ENCODE assay signal across 19 cellular contexts in genomic region chr12:46892887-46893286, GRCh38.
DNase-seq lines count a peak whose midpoint lies in the region; FAIRE-seq and TF ChIP-seq lines count a peak whose summit lies in the region.
"Had no signal": no experiment of that assay in that cellular context is flagged by ENCODE, and none has a peak within 500 bp of the region (broad histone marks: within the 10 kb centered on the region; RNA-seq: fewer than 3 reads in every experiment).

No MANE protein-coding gene starts in this region.

- H3K4me2 ChIP-seq in osteoblast (ENCODE audit: insufficient read depth, low read length) (no peak overlapping the region), mesenchymal stem cell (ENCODE audit: low read length, poor library complexity, severe bottlenecking) (no peak overlapping the region)

- H3K79me1 ChIP-seq in mesenchymal stem cell (replicated peaks; ENCODE audit: low read length, poor library complexity, severe bottlenecking), result no peaks in the 10 kb centered on the region

- H3K23ac ChIP-seq in mesenchymal stem cell (ENCODE audit: low read length in 2 of 2), result no peak overlapping the region

- no peak overlapping the region for H3K4me3 Mint-ChIP-seq in chondrocyte (ENCODE audit: unreplicated experiment)
- H3K4me3 Mint-ChIP-seq: CD14-positive monocyte; CD8-positive, alpha-beta T cell had no signal

- no peak overlapping the region for H2AK5ac ChIP-seq in mesenchymal stem cell (ENCODE audit: low read length, severe bottlenecking)

- H3K36me3 ChIP-seq in osteoblast (ENCODE audit: insufficient read depth, low read length) (no peaks in the 10 kb centered on the region), skeletal muscle tissue (ENCODE audit: control insufficient read depth in 3 of 3, insufficient read depth in 3 of 3, low read length in 3 of 3) (no peaks in the 10 kb centered on the region), mesenchymal stem cell (ENCODE audit: control insufficient read depth in 1 of 2, insufficient read depth in 2 of 2, low read depth in 1 of 2, low read length in 2 of 2) (no peaks in the 10 kb centered on the region)

- H3K79me2 ChIP-seq in osteoblast (ENCODE audit: insufficient read depth, low read length), result no peaks in the 10 kb centered on the region

- no peak overlapping the region for H2BK5ac ChIP-seq in mesenchymal stem cell (ENCODE audit: low read depth, low read length, poor library complexity, severe bottlenecking)

- H3K27ac ChIP-seq in osteoblast (ENCODE audit: low read depth, low read length) (no peak overlapping the region), skeletal muscle tissue (ENCODE audit: low read depth, low read length) (peak overlapping the region; percentile 84), mesenchymal stem cell (ENCODE audit: low read length, poor library complexity, severe bottlenecking) (no peak overlapping the region)
- H3K27ac ChIP-seq: 22Rv1, GM23248 had no signal

- TF ChIP-seq CTCF in chondrocyte (IDR thresholded peaks at IDR 0.05) (no peak), osteoblast (IDR thresholded peaks at IDR 0.05; ENCODE audit: extremely low read depth, low read depth, low read length) (no peak)

- no peak overlapping the region for H4K91ac ChIP-seq in mesenchymal stem cell (ENCODE audit: low read length)

- H2BK12ac ChIP-seq in mesenchymal stem cell (ENCODE audit: low read length in 2 of 2), result no peak overlapping the region

- H3K9me3 ChIP-seq in osteoblast (ENCODE audit: low read depth, low read length) (no peaks in the 10 kb centered on the region), skeletal muscle tissue (ENCODE audit: control insufficient read depth in 3 of 3, low read length in 3 of 3) (no peaks in the 10 kb centered on the region), mesenchymal stem cell (ENCODE audit: control insufficient read depth, low read length) (no peaks in the 10 kb centered on the region)

- H3K18ac ChIP-seq in mesenchymal stem cell (ENCODE audit: low read depth in 1 of 2, low read length in 2 of 2), result no peak overlapping the region

- peak overlapping the region; percentile 29 for H3K27ac Mint-ChIP-seq in chondrocyte (ENCODE audit: unreplicated experiment)
- H3K27ac Mint-ChIP-seq: CD14-positive monocyte; CD8-positive, alpha-beta T cell had no signal

- H3K27me3 ChIP-seq in osteoblast (ENCODE audit: insufficient read depth, low read length) (no peaks in the 10 kb centered on the region), skeletal muscle tissue (ENCODE audit: control insufficient read depth in 3 of 3, insufficient read depth in 3 of 3, low read length in 3 of 3) (no peaks in the 10 kb centered on the region), mesenchymal stem cell (ENCODE audit: control insufficient read depth in 1 of 2, insufficient read depth in 1 of 2, low read length in 2 of 2) (no peaks in the 10 kb centered on the region)

- H2AFZ ChIP-seq in osteoblast (ENCODE audit: low read length) (no peak overlapping the region), mesenchymal stem cell (ENCODE audit: low read depth, low read length) (no peak overlapping the region)
- H2AFZ ChIP-seq: GM23248 had no signal

- no peaks in the 10 kb centered on the region for H3K36me3 Mint-ChIP-seq in chondrocyte (ENCODE audit: low read depth)
- H3K36me3 Mint-ChIP-seq: CD14-positive monocyte; CD8-positive, alpha-beta T cell had no signal

- no peak for TF ChIP-seq POLR2A in GM12891 (IDR thresholded peaks at IDR 0.05; ENCODE audit: low read depth, low read length)

- peaks cover 9% of the 10 kb centered on the region for H3K9me3 Mint-ChIP-seq in chondrocyte (ENCODE audit: low read depth)
- H3K9me3 Mint-ChIP-seq: CD8-positive, alpha-beta T cell had no signal

- H3K9ac ChIP-seq in skeletal muscle tissue (ENCODE audit: low read depth in 1 of 3, low read length in 3 of 3), result peak overlapping the region in 2 of 3 donors; percentile 26 to 47
- H3K9ac ChIP-seq in mesenchymal stem cell (ENCODE audit: low read length), result no peak overlapping the region
- H3K9ac ChIP-seq: GM23248 had no signal

- peaks cover 8% of the 10 kb centered on the region for H3K4me1 ChIP-seq in osteoblast (ENCODE audit: insufficient read depth, low read length)
- peaks cover 8 to 20% (median 11%) of the 10 kb centered on the region in 3 donors for H3K4me1 ChIP-seq in skeletal muscle tissue (ENCODE audit: control insufficient read depth in 3 of 3, insufficient read depth in 3 of 3, low read length in 3 of 3)
- no peaks in the 10 kb centered on the region for H3K4me1 ChIP-seq in mesenchymal stem cell (ENCODE audit: control insufficient read depth, insufficient read depth, low read depth, low read length)

- FAIRE-seq in GM12891 (lab: Jason Lieb, UNC), result no peak
- FAIRE-seq: D721Med, G401.6, H54 had no signal

- H4K8ac ChIP-seq in mesenchymal stem cell (ENCODE audit: low read length), result no peak overlapping the region

- peaks cover 24% of the 10 kb centered on the region for H3K4me1 Mint-ChIP-seq in chondrocyte (ENCODE audit: low read depth)
- H3K4me1 Mint-ChIP-seq: CD14-positive monocyte had no signal

- H2BK15ac ChIP-seq in mesenchymal stem cell (ENCODE audit: low read depth, poor library complexity, severe bottlenecking), result no peak overlapping the region

- no peak overlapping the region for H2BK120ac ChIP-seq in mesenchymal stem cell (ENCODE audit: low read depth, low read length)

- no peak overlapping the region for H3K14ac ChIP-seq in mesenchymal stem cell (ENCODE audit: low read length in 2 of 2)

- 100% methylated on average over 3 of the region's 4 CpGs for WGBS in mesenchymal stem cell

- no peaks in the 10 kb centered on the region for H4K20me1 ChIP-seq in osteoblast (ENCODE audit: insufficient read depth, low read length)

- no peak overlapping the region for H3K4ac ChIP-seq in mesenchymal stem cell (ENCODE audit: low read depth in 1 of 2, low read length in 2 of 2)

- DNase-seq in NCI-H1105 treated with DMSO at 0.1 percent for 48 hours (lab: John Stamatoyannopoulos, UW) (peak; percentile 41), NCI-H1105 (lab: John Stamatoyannopoulos, UW) (no peak), chondrocyte (ENCODE audit: low spot score) (no peak), osteoblast (ENCODE audit: insufficient read length, low spot score, missing footprints) (peak; percentile 41), mesenchymal stem cell (no peak), GM12891 (ENCODE audit: insufficient read length, low spot score) (no peak), HUDEP-2 (lab: John Stamatoyannopoulos, UW; ENCODE audit: unreplicated experiment in 76 of 76) (no peak)
- DNase-seq: CD8-positive, alpha-beta T cell; COR-L47; DMS153; DMS79 treated with DMSO at 0.1 percent for 48 hours; EL; GM23248 had no signal

- no peak overlapping the region for H3K4me3 ChIP-seq in osteoblast (ENCODE audit: insufficient read depth, low read length)
- no peak overlapping the region for H3K4me3 ChIP-seq in skeletal muscle tissue (ENCODE audit: low read length in 3 of 3)
- no peak overlapping the region for H3K4me3 ChIP-seq in mesenchymal stem cell (ENCODE audit: insufficient read depth in 1 of 2, low read depth in 1 of 2, low read length in 2 of 2)
- H3K4me3 ChIP-seq: GM23248 had no signal

- no peaks in the 10 kb centered on the region for H3K27me3 Mint-ChIP-seq in chondrocyte (ENCODE audit: low read depth)

TF ChIP-seq in GM12891, 5 proteins besides CTCF, POLR2A, EP300 and RAD21:
- TF ChIP-seq TAF1 (IDR thresholded peaks at IDR 0.05; ENCODE audit: low read depth, low read length), result no peak
- no peak for TF ChIP-seq SPI1 (IDR thresholded peaks at IDR 0.05; ENCODE audit: low read depth, low read length)
- no peak for TF ChIP-seq POU2F2 (IDR thresholded peaks at IDR 0.05; ENCODE audit: low read depth, low read length)
- TF ChIP-seq POLR2AphosphoS5 (IDR thresholded peaks at IDR 0.05; ENCODE audit: low read depth, low read length), result no peak
- no peak for TF ChIP-seq PAX5 (IDR thresholded peaks at IDR 0.05; ENCODE audit: insufficient read depth, low read length, severe bottlenecking)

Comparison
In these comparisons a context has a peak if more than half of its experiments do, and no peak if none do; other contexts are left out.
1. DNase-seq: peak in NCI-H1105 treated with DMSO at 0.1 percent for 48 hours (single experiment) and osteoblast (single experiment); none in NCI-H1105 (single experiment), chondrocyte (single experiment), mesenchymal stem cell (single experiment), GM12891 (single experiment) and HUDEP-2 (0 of 76).